ENCODE assay signal across 1 cellular context in the genomic region with DNA sequence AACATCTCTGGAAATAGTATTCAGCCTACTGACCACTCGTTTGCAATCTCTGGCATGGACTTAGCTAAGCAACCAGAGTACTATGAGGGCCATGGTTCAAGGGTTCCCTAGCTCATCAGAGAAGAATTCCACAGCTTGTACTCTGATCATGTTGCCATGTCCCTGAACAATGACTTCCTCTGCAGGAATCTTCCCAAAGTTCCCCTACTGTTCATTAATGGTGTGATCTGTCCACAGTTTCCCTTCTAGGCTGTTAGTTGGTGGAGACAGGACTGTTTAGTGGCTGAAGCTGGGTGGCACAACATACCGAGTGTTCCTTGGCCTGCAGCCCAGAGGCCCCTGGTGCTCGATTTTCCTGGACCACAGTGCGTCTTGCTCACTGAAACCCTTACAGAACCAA.
TF ChIP-seq lines count a peak whose summit lies in the region.

No MANE protein-coding gene starts in this region.

TF ChIP-seq in IMR-90, 13 proteins besides CTCF, POLR2A, EP300 and RAD21 (continued from another document):
- TF ChIP-seq FOS (IDR thresholded peaks at IDR 0.05; ENCODE audit: low read depth, low read length): 0 out of 2 replicates have a peak, but pooled peaks have one; percentile 15
- TF ChIP-seq MAFK (IDR thresholded peaks at IDR 0.05; ENCODE audit: low read depth, low read length): no peak
